Comparison of ENCODE assay signal across 8 cellular contexts in genomic region chr6:158475344-158476302, GRCh38.
A peak's percentile ranks its signal among the peaks of the same experiment; 100 is the strongest.
DNase-seq lines count a peak whose midpoint lies in the region; ATAC-seq lines count a peak whose summit lies in the region.

No MANE protein-coding gene starts in this region.

- no peak overlapping the region for H3K27ac Mint-ChIP-seq in activated T-helper 17 cell treated with anti-CD3 and anti-CD28 coated beads, Interleukin-2, amount 50 U/mL, for 72 hours
- H3K27ac Mint-ChIP-seq in naive thymus-derived CD4-positive, alpha-beta T cell = peak overlapping the region in 1 of 9 donors; percentile 1

- H3K9me3 ChIP-seq in naive thymus-derived CD4-positive, alpha-beta T cell (ENCODE audit: control insufficient read depth in 2 of 3, low read length in 3 of 3) = no peaks in the 10 kb centered on the region

- H3K4me1 ChIP-seq in naive thymus-derived CD4-positive, alpha-beta T cell (ENCODE audit: control insufficient read depth in 2 of 2, insufficient read depth in 2 of 2, low read length in 2 of 2) = no peaks in the 10 kb centered on the region

- H3K4me3 ChIP-seq in naive thymus-derived CD4-positive, alpha-beta T cell (ENCODE audit: low read length) = no peak overlapping the region

- peak; percentile 82 for DNase-seq in A172 (ENCODE audit: low spot score)
- DNase-seq in NCI-H1436 treated with DMSO at 0.1 percent for 48 hours (lab: John Stamatoyannopoulos, UW) = peak; percentile 18
- DNase-seq in myocyte (ENCODE audit: low read depth) = peak; percentile 97
- no peak for DNase-seq in SKM-1 treated with dmso at 0.1 percent for 144 hours (lab: John Stamatoyannopoulos, UW; ENCODE audit: unreplicated experiment)
- DNase-seq in naive thymus-derived CD4-positive, alpha-beta T cell = no peak

- CTCF ChIA-PET in naive thymus-derived CD4-positive, alpha-beta T cell (lab: Charles Lee) = no interaction called here

- H3K36me3 Mint-ChIP-seq in activated T-helper 17 cell treated with anti-CD3 and anti-CD28 coated beads, Interleukin-2, amount 50 U/mL, for 72 hours (ENCODE audit: low read depth) = peaks cover 10% of the 10 kb centered on the region
- peaks cover 7 to 52% (median 47%) of the 10 kb centered on the region in 5 donors for H3K36me3 Mint-ChIP-seq in naive thymus-derived CD4-positive, alpha-beta T cell

- no peaks in the 10 kb centered on the region for H3K4me1 Mint-ChIP-seq in activated T-helper 17 cell treated with anti-CD3 and anti-CD28 coated beads, Interleukin-2, amount 50 U/mL, for 72 hours
- no peaks in the 10 kb centered on the region for H3K4me1 Mint-ChIP-seq in naive thymus-derived CD4-positive, alpha-beta T cell

- no peaks in the 10 kb centered on the region for H3K9me3 Mint-ChIP-seq in activated T-helper 17 cell treated with anti-CD3 and anti-CD28 coated beads, Interleukin-2, amount 50 U/mL, for 72 hours
- peaks cover 0 to 1% (median 0%) of the 10 kb centered on the region in 11 donors for H3K9me3 Mint-ChIP-seq in naive thymus-derived CD4-positive, alpha-beta T cell

- intact Hi-C loops in naive thymus-derived CD4-positive, alpha-beta T cell (cut with micrococcal nuclease) = no loop called here

- H3K4me3 Mint-ChIP-seq in activated T-helper 17 cell treated with anti-CD3 and anti-CD28 coated beads, Interleukin-2, amount 50 U/mL, for 72 hours = no peak overlapping the region
- no peak overlapping the region for H3K4me3 Mint-ChIP-seq in naive thymus-derived CD4-positive, alpha-beta T cell

- H3K36me3 ChIP-seq in naive thymus-derived CD4-positive, alpha-beta T cell (ENCODE audit: control insufficient read depth in 2 of 3, insufficient read depth in 3 of 3, low read length in 3 of 3) = peaks cover 0 to 14% (median 0%) of the 10 kb centered on the region in 3 experiments

- ATAC-seq in GM18519 (IDR thresholded peaks at IDR 0.05; ENCODE audit: low FRiP score, unreplicated experiment) = peak; percentile 81
- peak; percentile 80 for ATAC-seq in HG02840 (IDR thresholded peaks at IDR 0.05; ENCODE audit: low FRiP score, unreplicated experiment)
- peak; percentile 56 for ATAC-seq in activated T-helper 17 cell treated with anti-CD3 and anti-CD28 coated beads, Interleukin-2, amount 50 U/mL, for 72 hours (replicated peaks)
- no peak for ATAC-seq in naive thymus-derived CD4-positive, alpha-beta T cell

- H3K27me3 ChIP-seq in naive thymus-derived CD4-positive, alpha-beta T cell (ENCODE audit: control insufficient read depth in 2 of 2, insufficient read depth in 2 of 2, low read length in 2 of 2) = no peaks in the 10 kb centered on the region

- POLR2A ChIA-PET in naive thymus-derived CD4-positive, alpha-beta T cell (lab: Charles Lee) = no interaction called here

- no peaks in the 10 kb centered on the region for H3K27me3 Mint-ChIP-seq in activated T-helper 17 cell treated with anti-CD3 and anti-CD28 coated beads, Interleukin-2, amount 50 U/mL, for 72 hours
- no peaks in the 10 kb centered on the region for H3K27me3 Mint-ChIP-seq in naive thymus-derived CD4-positive, alpha-beta T cell

- no peak overlapping the region for H3K27ac ChIP-seq in naive thymus-derived CD4-positive, alpha-beta T cell (ENCODE audit: low read depth, low read length)

Comparison
In these comparisons a context has a peak if more than half of its experiments do, and no peak if none do; other contexts are left out.
1. DNase-seq: peak in A172 (single experiment), NCI-H1436 treated with DMSO at 0.1 percent for 48 hours (single experiment) and myocyte (single experiment); none in SKM-1 treated with dmso at 0.1 percent for 144 hours (single experiment) and naive thymus-derived CD4-positive, alpha-beta T cell (0 of 9).